In genomic region chr15:56737791-56738190, GRCh38 we compare ENCODE assay signal across 1 cellular context.
A peak's percentile ranks its signal among the peaks of the same experiment; 100 is the strongest.
TF ChIP-seq lines count a peak whose summit lies in the region.

No MANE protein-coding gene starts in this region.

TF ChIP-seq in HepG2, 621 proteins besides CTCF, POLR2A, EP300 and RAD21 (continued from another document and continues in another):
- TF ChIP-seq TEAD3 (CRISPR knock-in tag; optimal IDR thresholded peaks at IDR 0.05; ENCODE audit: borderline replicate concordance) (peak; percentile 93), TOPORS (CRISPR knock-in tag; IDR thresholded peaks at IDR 0.05) (no peak), SAP130 (CRISPR knock-in tag; IDR thresholded peaks at IDR 0.05; ENCODE audit: low read depth) (peak; percentile 38; the same call in 1 of the 2 replicates), ZNF414 (CRISPR knock-in tag; IDR thresholded peaks at IDR 0.05) (no peak), ZMAT5 (CRISPR knock-in tag; IDR thresholded peaks at IDR 0.05; ENCODE audit: borderline replicate concordance, low read depth) (no peak), ZNF292 (CRISPR knock-in tag; IDR thresholded peaks at IDR 0.05; ENCODE audit: borderline replicate concordance, low read depth) (no peak), ZNF431 (CRISPR knock-in tag; IDR thresholded peaks at IDR 0.05; ENCODE audit: borderline replicate concordance, low read depth) (no peak), CCAR2 (optimal IDR thresholded peaks at IDR 0.05; ENCODE audit: low read depth, low read length) (no peak), FOXA1 (IDR thresholded peaks at IDR 0.05) (no peak), FOXA1 (CRISPR knock-in tag; IDR thresholded peaks at IDR 0.05) (peak; percentile 69), HOXA9 (CRISPR knock-in tag; IDR thresholded peaks at IDR 0.05; ENCODE audit: borderline replicate concordance) (no peak), ZNF841 (CRISPR knock-in tag; IDR thresholded peaks at IDR 0.05; ENCODE audit: borderline replicate concordance) (no peak), ARID4A (CRISPR knock-in tag; IDR thresholded peaks at IDR 0.05; ENCODE audit: borderline replicate concordance) (no peak), ZNF780A (CRISPR knock-in tag; IDR thresholded peaks at IDR 0.05) (no peak), RNF2 (conservative IDR thresholded peaks at IDR 0.05; ENCODE audit: low read depth) (no peak), MTF1 (CRISPR knock-in tag; IDR thresholded peaks at IDR 0.05) (no peak), MLX (CRISPR knock-in tag; IDR thresholded peaks at IDR 0.05) (no peak), MIER2 (CRISPR knock-in tag; IDR thresholded peaks at IDR 0.05) (no peak), THAP11 (CRISPR knock-in tag; IDR thresholded peaks at IDR 0.05) (no peak), MED1 (CRISPR knock-in tag; IDR thresholded peaks at IDR 0.05) (peak; percentile 50; the same call in 1 of the 2 replicates), SNAPC5 (CRISPR knock-in tag; IDR thresholded peaks at IDR 0.05; ENCODE audit: borderline replicate concordance) (no peak), ZNF354B (CRISPR knock-in tag; IDR thresholded peaks at IDR 0.05) (no peak), ZFP37 (CRISPR knock-in tag; IDR thresholded peaks at IDR 0.05; ENCODE audit: borderline replicate concordance) (no peak), TCF7 (IDR thresholded peaks at IDR 0.05; ENCODE audit: low read depth) (no peak), MLXIP (CRISPR knock-in tag; IDR thresholded peaks at IDR 0.05; ENCODE audit: borderline replicate concordance) (no peak), TBL1XR1 (IDR thresholded peaks at IDR 0.05; ENCODE audit: borderline replicate concordance, low read length, partially characterized antibody) (no peak), ZSCAN30 (CRISPR knock-in tag; IDR thresholded peaks at IDR 0.05) (no peak), FOXO1 (CRISPR knock-in tag; IDR thresholded peaks at IDR 0.05) (0 out of 2 replicates have a peak, but pooled peaks have one; percentile 16), ZFP62 (CRISPR knock-in tag; IDR thresholded peaks at IDR 0.05) (no peak), YEATS2 (CRISPR knock-in tag; IDR thresholded peaks at IDR 0.05; ENCODE audit: borderline replicate concordance) (no peak), ZNF737 (CRISPR knock-in tag; IDR thresholded peaks at IDR 0.05; ENCODE audit: borderline replicate concordance) (no peak), ZNF550 (CRISPR knock-in tag; IDR thresholded peaks at IDR 0.05; ENCODE audit: borderline replicate concordance) (no peak), KDM1A (CRISPR knock-in tag; IDR thresholded peaks at IDR 0.05) (no peak), NFKBIZ (CRISPR knock-in tag; IDR thresholded peaks at IDR 0.05) (no peak), RELA (CRISPR knock-in tag; IDR thresholded peaks at IDR 0.05) (no peak), ZFAT (CRISPR knock-in tag; conservative IDR thresholded peaks at IDR 0.05) (no peak), TBX3 (IDR thresholded peaks at IDR 0.05; ENCODE audit: borderline replicate concordance) (no peak), BCL6 (CRISPR knock-in tag; IDR thresholded peaks at IDR 0.05) (peak; percentile 92), ATF7 (IDR thresholded peaks at IDR 0.05) (no peak), ATF7 (CRISPR knock-in tag; IDR thresholded peaks at IDR 0.05) (no peak), MEIS2 (CRISPR knock-in tag; IDR thresholded peaks at IDR 0.05) (no peak), SOX5 (CRISPR knock-in tag; IDR thresholded peaks at IDR 0.05; ENCODE audit: borderline replicate concordance) (peak; percentile 72; the same call in 1 of the 2 replicates), ZSCAN9 (CRISPR knock-in tag; IDR thresholded peaks at IDR 0.05; ENCODE audit: borderline replicate concordance) (no peak), FOXP4 (CRISPR knock-in tag; IDR thresholded peaks at IDR 0.05) (peak; percentile 43; the same call in 1 of the 2 replicates), ATM (IDR thresholded peaks at IDR 0.05; ENCODE audit: borderline replicate concordance) (no peak), GATA4 (IDR thresholded peaks at IDR 0.05; ENCODE audit: borderline replicate concordance, low read depth) (no peak), NR2F2 (IDR thresholded peaks at IDR 0.05; ENCODE audit: borderline replicate concordance, low read depth) (peak; percentile 48; the same call in 1 of the 2 replicates), ZMYM4 (CRISPR knock-in tag; IDR thresholded peaks at IDR 0.05) (no peak), RBFOX2 (IDR thresholded peaks at IDR 0.05; ENCODE audit: low read depth, low read length) (no peak), ISX (CRISPR knock-in tag; conservative IDR thresholded peaks at IDR 0.05) (no peak), ZNF296 (CRISPR knock-in tag; conservative IDR thresholded peaks at IDR 0.05) (no peak), ZNF275 (CRISPR knock-in tag; IDR thresholded peaks at IDR 0.05; ENCODE audit: borderline replicate concordance) (no peak), ZNF790 (CRISPR knock-in tag; IDR thresholded peaks at IDR 0.05; ENCODE audit: borderline replicate concordance) (no peak), ZBTB25 (CRISPR knock-in tag; IDR thresholded peaks at IDR 0.05) (no peak), NR2F6 (IDR thresholded peaks at IDR 0.05) (peak; percentile 86), NR2F6 (CRISPR knock-in tag; IDR thresholded peaks at IDR 0.05) (peak; percentile 92), ZNF546 (CRISPR knock-in tag; conservative IDR thresholded peaks at IDR 0.05) (no peak), NCOR1 (IDR thresholded peaks at IDR 0.05; ENCODE audit: borderline replicate concordance, low read length) (no peak), SNAI1 (CRISPR knock-in tag; IDR thresholded peaks at IDR 0.05; ENCODE audit: borderline replicate concordance) (no peak), ASH2L (IDR thresholded peaks at IDR 0.05; ENCODE audit: insufficient read length, low read depth, low read length) (no peak), ELF1 (CRISPR knock-in tag; IDR thresholded peaks at IDR 0.05) (no peak), NFRKB (IDR thresholded peaks at IDR 0.05) (no peak), ETV6 (CRISPR knock-in tag; conservative IDR thresholded peaks at IDR 0.05) (no peak), NFIB (CRISPR knock-in tag; IDR thresholded peaks at IDR 0.05; ENCODE audit: borderline replicate concordance) (no peak)
